ENCODE assay signal across 21 cellular contexts in genomic region chr3:193761969-193762368, GRCh38.
"Had no signal": no experiment of that assay in that cellular context is flagged by ENCODE, and none has a peak within 500 bp of the region (broad histone marks: within the 10 kb centered on the region; RNA-seq: fewer than 3 reads in every experiment).

No MANE protein-coding gene starts in this region.

- DNase-seq: naive thymus-derived CD8-positive, alpha-beta T cell; nephron progenitor cell; nucleus accumbens; pancreas; right cardiac atrium; spleen; stimulated activated CD4-positive, alpha-beta T cell treated with anti-CD3 and anti-CD28 coated beads, Interleukin-12 subunit alpha, Interleukin-12 subunit beta, amount 100 ng/mL, for 4 hours; stimulated activated CD4-positive, alpha-beta T cell treated with anti-CD3 and anti-CD28 coated beads, Interleukin-1b, Interleukin-23, amount 100 ng/mL, for 48 hours; stimulated activated CD4-positive, alpha-beta T cell treated with anti-CD3 and anti-CD28 coated beads, Interleukin-4, amount 100 ng/mL, for 1 hour; stimulated activated CD4-positive, alpha-beta T cell treated with anti-CD3 and anti-CD28 coated beads, Interleukin-4, amount 100 ng/mL, for 4 hours; stimulated activated CD8-positive, alpha-beta memory T cell treated with anti-CD3 and anti-CD28 coated beads, Interleukin-4, amount 100 ng/mL, for 48 hours; stimulated activated naive CD4-positive, alpha-beta T cell; stimulated activated naive CD8-positive, alpha-beta T cell treated with anti-CD3 and anti-CD28 coated beads, Interleukin-15, amount 100 ng/mL, for 72 hours; stimulated activated naive CD8-positive, alpha-beta T cell treated with anti-CD3 and anti-CD28 coated beads, Interleukin-15, Interleukin-2, amounts not matched to agents 100 U/mL and 50 U/mL, for 24 hours; substantia nigra; testis; tibial artery; transverse colon had no signal

- ATAC-seq: naive thymus-derived CD8-positive, alpha-beta T cell; natural killer cell treated with Interleukin-12 subunit alpha and Interleukin-12 subunit beta and Interleukin-15 and Interleukin-18, amount 100 ng/mL, for 72 hours; pancreas; right cardiac atrium; sciatic nerve; stimulated activated memory B cell treated with anti-CD40 and anti-IgM and Interleukin-4, amounts not matched to agents 10 μg/mL and 1 μg/mL and 100 μg/mL, for 72 hours; stimulated activated naive CD8-positive, alpha-beta T cell treated with anti-CD3 and anti-CD28 coated beads, Interleukin-15, amount 100 ng/mL, for 72 hours; stimulated activated naive CD8-positive, alpha-beta T cell treated with anti-CD3 and anti-CD28 coated beads, Interleukin-15, Interleukin-2, amounts not matched to agents 100 U/mL and 50 U/mL, for 24 hours had no signal
